23 cellular contexts compared by ENCODE assay signal in genomic region chr7:19427944-19428343, GRCh38.
"Had no signal": no experiment of that assay in that cellular context is flagged by ENCODE, and none has a peak within 500 bp of the region (broad histone marks: within the 10 kb centered on the region; RNA-seq: fewer than 3 reads in every experiment).

No MANE protein-coding gene starts in this region.

- H3K4me2 ChIP-seq: SK-N-SH had no signal

- H3K36me3 Mint-ChIP-seq: T-cell had no signal

- H3K9ac ChIP-seq: SK-N-SH had no signal

- H3K27ac Mint-ChIP-seq: T-cell had no signal

- FAIRE-seq: HepG2 had no signal

- H3K4me3 Mint-ChIP-seq: T-cell had no signal

- H3K9me2 ChIP-seq: SK-N-SH had no signal

- ATAC-seq: HepG2, T-cell had no signal

- H3K4me1 Mint-ChIP-seq: T-cell had no signal

- DNase-seq: IMR-90, Kasumi-1, KG1, MV-4-11, NCI-H1048, NCI-H1105, NCI-H1417, NCI-H1436 treated with DMSO at 0.1 percent for 48 hours, NCI-H1694 treated with DMSO at 0.1 percent for 48 hours, NCI-H1930, NCI-H2081, NCI-H2107, NCI-H226, NCI-H446, NCI-H510A, NCI-H524 treated with DMSO at 0.1 percent for 48 hours, NCI-H774, SHP77, SK-N-SH, SW 1271, T-cell had no signal

- H3K27me3 Mint-ChIP-seq: T-cell had no signal

- H3K9me3 ChIP-seq: SK-N-SH had no signal

- H3K27ac ChIP-seq: RWPE1 had no signal
